ENCODE assay signal across 9 cellular contexts in genomic region chr22:37777122-37777687, GRCh38. TPM values are rescaled to one million over a fixed set of nuclear protein-coding genes. Genes with fewer than 3 reads are reported as not detected.
A peak's percentile ranks its signal among the peaks of the same experiment; 100 is the strongest.
DNase-seq lines count a peak whose midpoint lies in the region; ATAC-seq and TF ChIP-seq lines count a peak whose summit lies in the region.
"Had no signal": no experiment of that assay in that cellular context is flagged by ENCODE, and none has a peak within 500 bp of the region (broad histone marks: within the 10 kb centered on the region; RNA-seq: fewer than 3 reads in every experiment).

No MANE protein-coding gene starts in this region.

- H3K27ac Mint-ChIP-seq in activated naive CD8-positive, alpha-beta T cell treated with anti-CD3 and anti-CD28 coated beads, Interleukin-2, amount 50 U/mL, for 24 hours: no peak overlapping the region
- H3K27ac Mint-ChIP-seq in activated naive CD8-positive, alpha-beta T cell treated with anti-CD3 and anti-CD28 coated beads for 36 hours: no peak overlapping the region
- H3K27ac Mint-ChIP-seq: stimulated activated naive CD8-positive, alpha-beta T cell treated with anti-CD3 and anti-CD28 coated beads, Interleukin-15, Interleukin-2, amounts not matched to agents 100 ng/mL and 50 ng/mL, for 24 hours had no signal

- no peak overlapping the region for H3K4me3 ChIP-seq in astrocyte of the spinal cord (ENCODE audit: low read depth, low read length)

- no peaks in the 10 kb centered on the region for H3K27me3 Mint-ChIP-seq in activated naive CD8-positive, alpha-beta T cell treated with anti-CD3 and anti-CD28 coated beads, Interleukin-2, amount 50 U/mL, for 24 hours
- no peaks in the 10 kb centered on the region for H3K27me3 Mint-ChIP-seq in activated naive CD8-positive, alpha-beta T cell treated with anti-CD3 and anti-CD28 coated beads for 36 hours
- H3K27me3 Mint-ChIP-seq: stimulated activated naive CD8-positive, alpha-beta T cell treated with anti-CD3 and anti-CD28 coated beads, Interleukin-15, Interleukin-2, amounts not matched to agents 100 ng/mL and 50 ng/mL, for 24 hours had no signal

- H3K4me3 Mint-ChIP-seq in activated naive CD8-positive, alpha-beta T cell treated with anti-CD3 and anti-CD28 coated beads, Interleukin-2, amount 50 U/mL, for 24 hours: no peak overlapping the region
- H3K4me3 Mint-ChIP-seq in activated naive CD8-positive, alpha-beta T cell treated with anti-CD3 and anti-CD28 coated beads for 36 hours: no peak overlapping the region
- H3K4me3 Mint-ChIP-seq: stimulated activated naive CD8-positive, alpha-beta T cell treated with anti-CD3 and anti-CD28 coated beads, Interleukin-15, Interleukin-2, amounts not matched to agents 100 ng/mL and 50 ng/mL, for 24 hours had no signal

- no peak for TF ChIP-seq CTCF in astrocyte of the spinal cord (IDR thresholded peaks at IDR 0.05; ENCODE audit: low read depth, low read length)

- peak; percentile 89 for DNase-seq in Daoy (ENCODE audit: low read depth)
- peak; percentile 90 for DNase-seq in astrocyte of the spinal cord (ENCODE audit: low read depth, low spot score)
- DNase-seq in mucosa of gallbladder (ENCODE audit: low spot score): peak; percentile 87
- DNase-seq in activated naive CD8-positive, alpha-beta T cell treated with anti-CD3 and anti-CD28 coated beads, Interleukin-2, amount 50 U/mL, for 24 hours: no peak
- DNase-seq in activated naive CD8-positive, alpha-beta T cell treated with anti-CD3 and anti-CD28 coated beads for 36 hours: no peak

- H3K36me3 Mint-ChIP-seq in activated naive CD8-positive, alpha-beta T cell treated with anti-CD3 and anti-CD28 coated beads, Interleukin-2, amount 50 U/mL, for 24 hours (ENCODE audit: low read depth): no peaks in the 10 kb centered on the region
- H3K36me3 Mint-ChIP-seq in activated naive CD8-positive, alpha-beta T cell treated with anti-CD3 and anti-CD28 coated beads for 36 hours: peaks cover 2% of the 10 kb centered on the region

- in situ Hi-C loops in astrocyte of the spinal cord (cut with HindIII; ENCODE audit: low sequenced_read_pairs): no loop called here

- no peaks in the 10 kb centered on the region for H3K9me3 Mint-ChIP-seq in activated naive CD8-positive, alpha-beta T cell treated with anti-CD3 and anti-CD28 coated beads, Interleukin-2, amount 50 U/mL, for 24 hours
- H3K9me3 Mint-ChIP-seq in activated naive CD8-positive, alpha-beta T cell treated with anti-CD3 and anti-CD28 coated beads for 36 hours: no peaks in the 10 kb centered on the region
- H3K9me3 Mint-ChIP-seq: stimulated activated naive CD8-positive, alpha-beta T cell treated with anti-CD3 and anti-CD28 coated beads, Interleukin-15, Interleukin-2, amounts not matched to agents 100 ng/mL and 50 ng/mL, for 24 hours had no signal

- H3K4me1 Mint-ChIP-seq in activated naive CD8-positive, alpha-beta T cell treated with anti-CD3 and anti-CD28 coated beads, Interleukin-2, amount 50 U/mL, for 24 hours: no peaks in the 10 kb centered on the region
- H3K4me1 Mint-ChIP-seq in activated naive CD8-positive, alpha-beta T cell treated with anti-CD3 and anti-CD28 coated beads for 36 hours: no peaks in the 10 kb centered on the region

- ATAC-seq in HG03175 (IDR thresholded peaks at IDR 0.05; ENCODE audit: unreplicated experiment) (peak; percentile 47), HG03571 (IDR thresholded peaks at IDR 0.05; ENCODE audit: unreplicated experiment) (no peak), GM18511 (IDR thresholded peaks at IDR 0.05; ENCODE audit: unreplicated experiment) (no peak)
- no peak for ATAC-seq in activated naive CD8-positive, alpha-beta T cell treated with anti-CD3 and anti-CD28 coated beads, Interleukin-2, amount 50 U/mL, for 24 hours

RNA-seq across cellular contexts. Expression of gene GCAT, which starts 30.5 kb away (rescaled TPM):
- total RNA-seq in Daoy (2014; rRNA removed; shearing (Covaris generic)): 44.5 and 44.9 TPM in 2 replicates
- 22.3 TPM for total RNA-seq in mucosa of gallbladder
- 10 to 100 TPM; 11.6 to 12.9 TPM for total RNA-seq in activated naive CD8-positive, alpha-beta T cell treated with anti-CD3 and anti-CD28 coated beads for 36 hours

RNA-seq across cellular contexts. Expression of gene GALR3, which starts 46.0 kb away (rescaled TPM):
- total RNA-seq in Daoy (2014; rRNA removed; shearing (Covaris generic)): not detected in 2 replicates
- 0.29 TPM for total RNA-seq in mucosa of gallbladder
- total RNA-seq in activated naive CD8-positive, alpha-beta T cell treated with anti-CD3 and anti-CD28 coated beads for 36 hours: not detected

Comparison
In these comparisons a context has a peak if more than half of its experiments do, and no peak if none do; other contexts are left out.
1. DNase-seq: peak in Daoy (single experiment), astrocyte of the spinal cord (single experiment) and mucosa of gallbladder (single experiment); none in activated naive CD8-positive, alpha-beta T cell treated with anti-CD3 and anti-CD28 coated beads, Interleukin-2, amount 50 U/mL, for 24 hours (single experiment) and activated naive CD8-positive, alpha-beta T cell treated with anti-CD3 and anti-CD28 coated beads for 36 hours (single experiment).